21 cellular contexts compared by ENCODE assay signal in the genomic region with DNA sequence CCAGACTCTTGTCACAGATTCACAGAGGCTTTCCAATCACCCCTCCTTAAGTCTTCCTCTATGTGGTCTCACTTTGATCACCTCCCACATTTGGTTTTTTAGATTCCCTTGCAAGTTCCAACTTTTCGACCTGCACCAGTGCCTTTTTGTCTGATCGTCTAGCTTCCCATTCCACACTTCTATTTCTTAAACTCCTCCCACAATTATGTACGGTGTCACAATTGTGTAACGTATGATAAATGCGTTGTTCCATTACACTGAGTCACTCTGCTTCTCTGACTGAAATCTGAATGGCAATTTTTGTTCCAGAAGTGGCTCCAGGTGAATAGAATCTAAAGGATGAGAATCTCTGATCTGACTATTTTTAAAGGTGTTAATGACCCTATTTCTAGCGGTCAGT.
"Had no signal": no experiment of that assay in that cellular context is flagged by ENCODE, and none has a peak within 500 bp of the region (broad histone marks: within the 10 kb centered on the region; RNA-seq: fewer than 3 reads in every experiment).

No MANE protein-coding gene starts in this region.

- H3K9me3 Mint-ChIP-seq: endodermal cell had no signal

- DNase-seq: effector CD4-positive, alpha-beta T cell; endodermal cell; heart left ventricle; hippocampal formation; mucosa of descending colon; naive thymus-derived CD8-positive, alpha-beta T cell; sigmoid colon; stimulated activated CD4-positive, alpha-beta T cell treated with anti-CD3 and anti-CD28 coated beads, Interleukin-2, amount 100 ng/mL, for 24 hours; stimulated activated CD4-positive, alpha-beta T cell treated with anti-CD3 and anti-CD28 coated beads, Interleukin-4, amount 100 ng/mL, for 4 hours; stimulated activated naive B cell treated with anti-CD40 and anti-IgM and Interleukin-4, amounts not matched to agents 10 μg/mL and 1 μg/mL and 100 μg/mL, for 72 hours; stimulated activated naive CD8-positive, alpha-beta T cell treated with anti-CD3 and anti-CD28 coated beads, Interleukin-15, amount 100 ng/mL, for 72 hours; testis; upper lobe of right lung had no signal

- H3K27me3 Mint-ChIP-seq: stimulated activated naive B cell treated with anti-CD40 and anti-IgM and Interleukin-4, amounts not matched to agents 10 μg/mL and 1 μg/mL and 100 μg/mL, for 72 hours had no signal

- H3K27me3 ChIP-seq: heart left ventricle, right atrium auricular region, sigmoid colon, testis, tibial nerve, upper lobe of right lung, vagina had no signal

- ATAC-seq: heart left ventricle; left lobe of liver; mucosa of descending colon; naive thymus-derived CD8-positive, alpha-beta T cell; stimulated activated naive B cell treated with anti-CD40 and anti-IgM and Interleukin-4, amounts not matched to agents 10 μg/mL and 1 μg/mL and 100 μg/mL, for 72 hours; stimulated activated naive CD8-positive, alpha-beta T cell treated with anti-CD3 and anti-CD28 coated beads, Interleukin-15, amount 100 ng/mL, for 72 hours; upper lobe of right lung had no signal

- H3K36me3 Mint-ChIP-seq: naive thymus-derived CD8-positive, alpha-beta T cell; stimulated activated naive B cell treated with anti-CD40 and anti-IgM and Interleukin-4, amounts not matched to agents 10 μg/mL and 1 μg/mL and 100 μg/mL, for 72 hours had no signal

- H3K4me3 Mint-ChIP-seq: endodermal cell; naive thymus-derived CD8-positive, alpha-beta T cell; stimulated activated naive B cell treated with anti-CD40 and anti-IgM and Interleukin-4, amounts not matched to agents 10 μg/mL and 1 μg/mL and 100 μg/mL, for 72 hours; stimulated activated naive CD8-positive, alpha-beta T cell treated with anti-CD3 and anti-CD28 coated beads, Interleukin-15, amount 100 ng/mL, for 72 hours had no signal

- H3K27ac Mint-ChIP-seq: endodermal cell; naive thymus-derived CD8-positive, alpha-beta T cell; stimulated activated naive B cell treated with anti-CD40 and anti-IgM and Interleukin-4, amounts not matched to agents 10 μg/mL and 1 μg/mL and 100 μg/mL, for 72 hours; stimulated activated naive CD8-positive, alpha-beta T cell treated with anti-CD3 and anti-CD28 coated beads, Interleukin-15, amount 100 ng/mL, for 72 hours had no signal

- H3K36me3 ChIP-seq: heart left ventricle, right atrium auricular region, sigmoid colon, tibial nerve, upper lobe of right lung, vagina had no signal

- H3K4me1 ChIP-seq: heart left ventricle, right atrium auricular region, testis, tibial nerve, upper lobe of right lung had no signal

- H3K4me3 ChIP-seq: coronary artery, heart left ventricle, mucosa of descending colon, right atrium auricular region, sigmoid colon, skin epidermis, testis, tibial nerve, upper lobe of right lung, vagina had no signal

- H3K27ac ChIP-seq: coronary artery, heart left ventricle, right atrium auricular region, sigmoid colon, testis, tibial nerve, upper lobe of right lung, vagina had no signal

- H3K9me3 ChIP-seq: heart left ventricle, mucosa of descending colon, right atrium auricular region, sigmoid colon, testis, tibial nerve, upper lobe of right lung, vagina had no signal

- H3K4me1 Mint-ChIP-seq: endodermal cell; naive thymus-derived CD8-positive, alpha-beta T cell; stimulated activated naive B cell treated with anti-CD40 and anti-IgM and Interleukin-4, amounts not matched to agents 10 μg/mL and 1 μg/mL and 100 μg/mL, for 72 hours; stimulated activated naive CD8-positive, alpha-beta T cell treated with anti-CD3 and anti-CD28 coated beads, Interleukin-15, amount 100 ng/mL, for 72 hours had no signal

- FAIRE-seq: endothelial cell of umbilical vein, frontal cortex had no signal
